In the genomic region with DNA sequence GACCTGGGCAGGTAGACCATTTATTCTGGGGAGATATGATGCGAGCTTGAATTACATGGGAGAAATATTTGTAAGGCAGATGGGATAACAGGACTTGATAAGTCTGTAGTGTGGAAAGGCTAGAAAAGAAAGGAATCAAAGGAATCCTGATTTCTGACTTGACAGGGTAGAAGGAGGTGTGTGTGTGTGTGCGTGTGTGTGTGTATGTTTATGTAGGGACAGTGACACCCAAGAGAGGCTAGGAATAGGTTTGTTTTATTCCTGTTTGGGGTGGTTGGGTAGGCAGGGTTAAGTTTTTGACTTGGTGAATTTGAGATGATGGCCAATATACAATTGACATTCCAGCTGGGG, we compare ENCODE assay signal across 1 cellular context.
TF ChIP-seq lines count a peak whose summit lies in the region.

No MANE protein-coding gene starts in this region.

TF ChIP-seq in H1, 55 proteins besides CTCF, POLR2A, EP300 and RAD21 (continued from another document):
- TF ChIP-seq RBBP5 (IDR thresholded peaks at IDR 0.05; ENCODE audit: borderline replicate concordance, low read depth, low read length) (no peak), SP1 (IDR thresholded peaks at IDR 0.05; ENCODE audit: low read depth, low read length) (no peak), JUND (IDR thresholded peaks at IDR 0.05; ENCODE audit: low read length) (no peak), SIN3A (conservative IDR thresholded peaks at IDR 0.05 in 1 of 2, IDR thresholded peaks at IDR 0.05 in 1 of 2; ENCODE audit: low read depth in 1 of 2, low read length in 2 of 2) (no peak), BACH1 (IDR thresholded peaks at IDR 0.05; ENCODE audit: low read length) (no peak), CHD2 (IDR thresholded peaks at IDR 0.05; ENCODE audit: low read length) (no peak), TAF7 (optimal IDR thresholded peaks at IDR 0.05; ENCODE audit: borderline replicate concordance, low read depth, low read length) (no peak), SP4 (IDR thresholded peaks at IDR 0.05; ENCODE audit: low read length) (no peak), RFX5 (IDR thresholded peaks at IDR 0.05; ENCODE audit: borderline replicate concordance, low read depth, low read length) (no peak), NANOG (IDR thresholded peaks at IDR 0.05; ENCODE audit: insufficient read depth, low read depth, low read length, poor library complexity, severe bottlenecking) (no peak), BRCA1 (IDR thresholded peaks at IDR 0.05; ENCODE audit: low read depth, low read length) (no peak)
